24 cellular contexts compared by ENCODE assay signal in genomic region chr11:9914064-9914463, GRCh38.
"Had no signal": no experiment of that assay in that cellular context is flagged by ENCODE, and none has a peak within 500 bp of the region (broad histone marks: within the 10 kb centered on the region; RNA-seq: fewer than 3 reads in every experiment).

No MANE protein-coding gene starts in this region.

- H3K4me3 Mint-ChIP-seq: central memory CD8-positive, alpha-beta T cell; dendritic cell treated with granulocyte-macrophage colony-stimulating factor and Interleukin-4, amounts not matched to agents 40 ng/mL and 50 ng/mL, for 4 days; effector memory CD8-positive, alpha-beta T cell; naive thymus-derived CD8-positive, alpha-beta T cell; stimulated activated effector memory CD8-positive, alpha-beta T cell treated with anti-CD3 and anti-CD28 coated beads, Interleukin-12 subunit alpha, Interleukin-12 subunit beta, amount 100 ng/mL, for 72 hours had no signal

- H3K36me3 ChIP-seq: neutrophil, ovary, right atrium auricular region, thoracic aorta, transverse colon had no signal

- H3K27me3 ChIP-seq: esophagus muscularis mucosa, heart right ventricle, neutrophil, ovary, right atrium auricular region, sigmoid colon, stomach, transverse colon had no signal

- H3K27ac Mint-ChIP-seq: dendritic cell treated with granulocyte-macrophage colony-stimulating factor and Interleukin-4, amounts not matched to agents 40 ng/mL and 50 ng/mL, for 4 days; effector memory CD8-positive, alpha-beta T cell; naive thymus-derived CD8-positive, alpha-beta T cell; stimulated activated effector memory CD8-positive, alpha-beta T cell treated with anti-CD3 and anti-CD28 coated beads, Interleukin-12 subunit alpha, Interleukin-12 subunit beta, amount 100 ng/mL, for 72 hours had no signal

- ATAC-seq: effector memory CD8-positive, alpha-beta T cell; heart right ventricle; left lobe of liver; mucosa of descending colon; naive thymus-derived CD8-positive, alpha-beta T cell; stimulated activated effector memory CD8-positive, alpha-beta T cell treated with anti-CD3 and anti-CD28 coated beads, Interleukin-12 subunit alpha, Interleukin-12 subunit beta, amount 100 ng/mL, for 72 hours had no signal

- H3K4me3 ChIP-seq: esophagus muscularis mucosa, heart right ventricle, mucosa of descending colon, ovary, right atrium auricular region, sigmoid colon, stomach, thoracic aorta, transverse colon had no signal

- H3K9me3 ChIP-seq: esophagus muscularis mucosa, mucosa of descending colon, neutrophil, ovary, right atrium auricular region, sigmoid colon, stomach, thoracic aorta, transverse colon had no signal

- H3K4me1 ChIP-seq: esophagus muscularis mucosa, heart right ventricle, right atrium auricular region, sigmoid colon, stomach, transverse colon had no signal

- H3K4me1 Mint-ChIP-seq: central memory CD8-positive, alpha-beta T cell; naive thymus-derived CD8-positive, alpha-beta T cell; stimulated activated effector memory CD8-positive, alpha-beta T cell treated with anti-CD3 and anti-CD28 coated beads, Interleukin-12 subunit alpha, Interleukin-12 subunit beta, amount 100 ng/mL, for 72 hours had no signal

- H3K27ac ChIP-seq: epithelial cell of prostate, esophagus muscularis mucosa, heart right ventricle, neutrophil, ovary, right atrium auricular region, sigmoid colon, stomach, thoracic aorta, transverse colon had no signal

- H3K9me3 Mint-ChIP-seq: central memory CD8-positive, alpha-beta T cell; dendritic cell treated with granulocyte-macrophage colony-stimulating factor and Interleukin-4, amounts not matched to agents 40 ng/mL and 50 ng/mL, for 4 days; effector memory CD8-positive, alpha-beta T cell; naive thymus-derived CD8-positive, alpha-beta T cell; stimulated activated effector memory CD8-positive, alpha-beta T cell treated with anti-CD3 and anti-CD28 coated beads, Interleukin-12 subunit alpha, Interleukin-12 subunit beta, amount 100 ng/mL, for 72 hours had no signal

- H3K27me3 Mint-ChIP-seq: central memory CD8-positive, alpha-beta T cell; dendritic cell treated with granulocyte-macrophage colony-stimulating factor and Interleukin-4, amounts not matched to agents 40 ng/mL and 50 ng/mL, for 4 days; effector memory CD8-positive, alpha-beta T cell; naive thymus-derived CD8-positive, alpha-beta T cell had no signal

- DNase-seq: effector memory CD8-positive, alpha-beta T cell; heart right ventricle; hypothalamus; islet precursor cell; mammary epithelial cell; mucosa of descending colon; naive thymus-derived CD8-positive, alpha-beta T cell; ovary; sigmoid colon; small intestine; stimulated activated CD4-positive, alpha-beta T cell treated with anti-CD3 and anti-CD28 coated beads, Interleukin-4, amount 100 ng/mL, for 1 hour; stimulated activated CD8-positive, alpha-beta memory T cell treated with anti-CD3 and anti-CD28 coated beads, Interleukin-4, amount 100 ng/mL, for 48 hours; stomach; substantia nigra; transverse colon had no signal
